In genomic region chr2:235291464-235291863, GRCh38 we compare ENCODE assay signal across 25 cellular contexts.
"Had no signal": no experiment of that assay in that cellular context is flagged by ENCODE, and none has a peak within 500 bp of the region (broad histone marks: within the 10 kb centered on the region; RNA-seq: fewer than 3 reads in every experiment).

No MANE protein-coding gene starts in this region.

- H3K36me3 ChIP-seq: breast epithelium, esophagus squamous epithelium, tibial nerve, uterus had no signal

- H3K9me3 ChIP-seq: breast epithelium, esophagus squamous epithelium, psoas muscle, tibial nerve, uterus had no signal

- H3K9me3 Mint-ChIP-seq: activated naive CD4-positive, alpha-beta T cell treated with anti-CD3 and anti-CD28 coated beads, Interleukin-2, amount 50 U/mL, for 72 hours; activated T-cell treated with anti-CD3 and anti-CD28 coated beads, Interleukin-2, amount 50 U/mL, for 72 hours had no signal

- H3K27ac Mint-ChIP-seq: activated CD4-positive, alpha-beta T cell treated with anti-CD3 and anti-CD28 coated beads for 36 hours; activated naive CD4-positive, alpha-beta T cell treated with anti-CD3 and anti-CD28 coated beads, Interleukin-2, amount 50 U/mL, for 72 hours; activated T-cell treated with anti-CD3 and anti-CD28 coated beads, Interleukin-2, amount 50 U/mL, for 72 hours; naive B cell; nephron progenitor cell had no signal

- H3K27ac ChIP-seq: epithelial cell of prostate, esophagus squamous epithelium, parathyroid adenoma, psoas muscle, tibial nerve, uterus had no signal

- H3K4me3 ChIP-seq: breast epithelium, esophagus squamous epithelium, psoas muscle, tibial nerve, uterus had no signal

- H3K27me3 ChIP-seq: breast epithelium, tibial nerve, uterus had no signal

- H3K4me1 ChIP-seq: breast epithelium, esophagus squamous epithelium, parathyroid adenoma, psoas muscle, tibial nerve, uterus had no signal

- H2AFZ ChIP-seq: parathyroid adenoma had no signal

- H3K9ac ChIP-seq: parathyroid adenoma had no signal

- H3K36me3 Mint-ChIP-seq: naive B cell had no signal

- ATAC-seq: activated CD4-positive, alpha-beta T cell treated with anti-CD3 and anti-CD28 coated beads for 36 hours; activated naive CD4-positive, alpha-beta T cell treated with anti-CD3 and anti-CD28 coated beads, Interleukin-2, amount 50 U/mL, for 72 hours; activated T-cell treated with anti-CD3 and anti-CD28 coated beads, Interleukin-2, amount 50 U/mL, for 72 hours; psoas muscle had no signal

- H3K4me3 Mint-ChIP-seq: activated CD4-positive, alpha-beta T cell treated with anti-CD3 and anti-CD28 coated beads for 36 hours; activated T-cell treated with anti-CD3 and anti-CD28 coated beads, Interleukin-2, amount 50 U/mL, for 72 hours; naive B cell; nephron progenitor cell had no signal

- DNase-seq: activated CD4-positive, alpha-beta T cell treated with anti-CD3 and anti-CD28 coated beads for 36 hours; activated CD4-positive, alpha-beta T cell treated with anti-CD3 and anti-CD28 coated beads, Interleukin-2, amount 50 U/mL, for 4 hours; activated CD4-positive, CD25-positive, alpha-beta regulatory T cell; activated naive CD4-positive, alpha-beta T cell; activated T-cell treated with anti-CD3 and anti-CD28 coated beads for 4 hours; activated T-cell treated with anti-CD3 and anti-CD28 coated beads, Interleukin-2, amount 50 U/mL, for 72 hours; central memory CD4-positive, alpha-beta T cell; dermis blood vessel endothelial cell; effector CD4-positive, alpha-beta T cell; esophagus squamous epithelium; foreskin melanocyte; islet precursor cell; mammary epithelial cell; naive B cell; nephron progenitor cell; psoas muscle; stimulated activated CD4-positive, alpha-beta T cell treated with anti-CD3 and anti-CD28 coated beads, Interleukin-15, amount 100 ng/mL, for 24 hours; stimulated activated CD4-positive, alpha-beta T cell treated with anti-CD3 and anti-CD28 coated beads, Interleukin-2, amount 100 ng/mL, for 24 hours; stimulated activated naive CD4-positive, alpha-beta T cell treated with Interleukin-2 at 50 U/mL for 16 hours; uterus had no signal

- H3K79me2 ChIP-seq: parathyroid adenoma had no signal

- H3K4me1 Mint-ChIP-seq: activated CD4-positive, alpha-beta T cell treated with anti-CD3 and anti-CD28 coated beads for 36 hours; naive B cell; nephron progenitor cell had no signal
